Comparison of ENCODE assay signal across 13 cellular contexts in genomic region chr5:116645627-116646026, GRCh38.
DNase-seq lines count a peak whose midpoint lies in the region; ATAC-seq and FAIRE-seq lines count a peak whose summit lies in the region.
"Had no signal": no experiment of that assay in that cellular context is flagged by ENCODE, and none has a peak within 500 bp of the region (broad histone marks: within the 10 kb centered on the region; RNA-seq: fewer than 3 reads in every experiment).

No MANE protein-coding gene starts in this region.

- H3K36me3 Mint-ChIP-seq in stimulated activated effector memory CD8-positive, alpha-beta T cell treated with anti-CD3 and anti-CD28 coated beads, Interleukin-12 subunit alpha, Interleukin-12 subunit beta, amount 100 ng/mL, for 72 hours = no peaks in the 10 kb centered on the region
- no peaks in the 10 kb centered on the region for H3K36me3 Mint-ChIP-seq in activated CD8-positive, alpha-beta T cell treated with anti-CD3 and anti-CD28 coated beads, Interleukin-2, amount 10 ng/mL, durations not matched to agents 7 days and 5 days (ENCODE audit: low read depth)
- H3K36me3 Mint-ChIP-seq: CD4-positive, CD25-positive, alpha-beta regulatory T cell had no signal

- ATAC-seq in HG02759 (IDR thresholded peaks at IDR 0.05; ENCODE audit: unreplicated experiment) (peak; percentile 76), HG03378 (IDR thresholded peaks at IDR 0.05; ENCODE audit: unreplicated experiment) (peak; percentile 76)
- ATAC-seq in stimulated activated effector memory CD8-positive, alpha-beta T cell treated with anti-CD3 and anti-CD28 coated beads, Interleukin-12 subunit alpha, Interleukin-12 subunit beta, amount 100 ng/mL, for 72 hours = peak; percentile 31
- ATAC-seq in activated CD8-positive, alpha-beta T cell treated with anti-CD3 and anti-CD28 coated beads, Interleukin-2, amount 10 ng/mL, durations not matched to agents 7 days and 5 days = no peak
- ATAC-seq: PC-3 had no signal

- H3K9me3 Mint-ChIP-seq in stimulated activated effector memory CD8-positive, alpha-beta T cell treated with anti-CD3 and anti-CD28 coated beads, Interleukin-12 subunit alpha, Interleukin-12 subunit beta, amount 100 ng/mL, for 72 hours = no peaks in the 10 kb centered on the region
- H3K9me3 Mint-ChIP-seq in activated CD8-positive, alpha-beta T cell treated with anti-CD3 and anti-CD28 coated beads, Interleukin-2, amount 10 ng/mL, durations not matched to agents 7 days and 5 days (ENCODE audit: insufficient read depth) = no peaks in the 10 kb centered on the region

- FAIRE-seq in GM19239 (lab: Jason Lieb, UNC) = peak; percentile 44
- FAIRE-seq: astrocyte had no signal

- POLR2A ChIA-PET in activated CD8-positive, alpha-beta T cell treated with anti-CD3 and anti-CD28 coated beads, Interleukin-2, amount 10 ng/mL, durations not matched to agents 7 days and 5 days (lab: Charles Lee) = no interaction called here

- no peak overlapping the region for H3K4me3 Mint-ChIP-seq in stimulated activated effector memory CD8-positive, alpha-beta T cell treated with anti-CD3 and anti-CD28 coated beads, Interleukin-12 subunit alpha, Interleukin-12 subunit beta, amount 100 ng/mL, for 72 hours
- no peak overlapping the region for H3K4me3 Mint-ChIP-seq in activated CD8-positive, alpha-beta T cell treated with anti-CD3 and anti-CD28 coated beads, Interleukin-2, amount 10 ng/mL, durations not matched to agents 7 days and 5 days
- H3K4me3 Mint-ChIP-seq: CD4-positive, CD25-positive, alpha-beta regulatory T cell had no signal

- H3K27me3 Mint-ChIP-seq in activated CD8-positive, alpha-beta T cell treated with anti-CD3 and anti-CD28 coated beads, Interleukin-2, amount 10 ng/mL, durations not matched to agents 7 days and 5 days (ENCODE audit: low read depth) = no peaks in the 10 kb centered on the region
- H3K27me3 Mint-ChIP-seq: CD4-positive, CD25-positive, alpha-beta regulatory T cell had no signal

- H3K27ac Mint-ChIP-seq in stimulated activated effector memory CD8-positive, alpha-beta T cell treated with anti-CD3 and anti-CD28 coated beads, Interleukin-12 subunit alpha, Interleukin-12 subunit beta, amount 100 ng/mL, for 72 hours = no peak overlapping the region
- no peak overlapping the region for H3K27ac Mint-ChIP-seq in activated CD8-positive, alpha-beta T cell treated with anti-CD3 and anti-CD28 coated beads, Interleukin-2, amount 10 ng/mL, durations not matched to agents 7 days and 5 days
- H3K27ac Mint-ChIP-seq: CD4-positive, CD25-positive, alpha-beta regulatory T cell had no signal

- H3K4me1 Mint-ChIP-seq in stimulated activated effector memory CD8-positive, alpha-beta T cell treated with anti-CD3 and anti-CD28 coated beads, Interleukin-12 subunit alpha, Interleukin-12 subunit beta, amount 100 ng/mL, for 72 hours = no peaks in the 10 kb centered on the region
- H3K4me1 Mint-ChIP-seq in activated CD8-positive, alpha-beta T cell treated with anti-CD3 and anti-CD28 coated beads, Interleukin-2, amount 10 ng/mL, durations not matched to agents 7 days and 5 days (ENCODE audit: low read depth) = no peaks in the 10 kb centered on the region
- H3K4me1 Mint-ChIP-seq: CD4-positive, CD25-positive, alpha-beta regulatory T cell had no signal

- CTCF ChIA-PET in activated CD8-positive, alpha-beta T cell treated with anti-CD3 and anti-CD28 coated beads, Interleukin-2, amount 10 ng/mL, durations not matched to agents 7 days and 5 days (lab: Charles Lee) = no interaction called here

- DNase-seq in GM19239 (ENCODE audit: insufficient read length, low spot score) = no peak
- DNase-seq in stimulated activated effector memory CD8-positive, alpha-beta T cell treated with anti-CD3 and anti-CD28 coated beads, Interleukin-12 subunit alpha, Interleukin-12 subunit beta, amount 100 ng/mL, for 72 hours (ENCODE audit: low spot score in 2 of 2) = no peak
- no peak for DNase-seq in activated CD8-positive, alpha-beta T cell treated with anti-CD3 and anti-CD28 coated beads, Interleukin-2, amount 10 ng/mL, durations not matched to agents 7 days and 5 days
- no peak for DNase-seq in activated naive CD4-positive, alpha-beta T cell treated with Interleukin-2 at 50 U/mL for 16 hours
- DNase-seq in activated CD4-positive, alpha-beta T cell treated with anti-CD3 and anti-CD28 coated beads for 48 hours = no peak
- DNase-seq: activated CD4-positive, alpha-beta T cell treated with anti-CD3 and anti-CD28 coated beads, Interleukin-2, amount 50 U/mL, for 1 hour; CD4-positive, CD25-positive, alpha-beta regulatory T cell; NCI-H1105; occipital lobe; PC-3 had no signal
